In the genomic region with DNA sequence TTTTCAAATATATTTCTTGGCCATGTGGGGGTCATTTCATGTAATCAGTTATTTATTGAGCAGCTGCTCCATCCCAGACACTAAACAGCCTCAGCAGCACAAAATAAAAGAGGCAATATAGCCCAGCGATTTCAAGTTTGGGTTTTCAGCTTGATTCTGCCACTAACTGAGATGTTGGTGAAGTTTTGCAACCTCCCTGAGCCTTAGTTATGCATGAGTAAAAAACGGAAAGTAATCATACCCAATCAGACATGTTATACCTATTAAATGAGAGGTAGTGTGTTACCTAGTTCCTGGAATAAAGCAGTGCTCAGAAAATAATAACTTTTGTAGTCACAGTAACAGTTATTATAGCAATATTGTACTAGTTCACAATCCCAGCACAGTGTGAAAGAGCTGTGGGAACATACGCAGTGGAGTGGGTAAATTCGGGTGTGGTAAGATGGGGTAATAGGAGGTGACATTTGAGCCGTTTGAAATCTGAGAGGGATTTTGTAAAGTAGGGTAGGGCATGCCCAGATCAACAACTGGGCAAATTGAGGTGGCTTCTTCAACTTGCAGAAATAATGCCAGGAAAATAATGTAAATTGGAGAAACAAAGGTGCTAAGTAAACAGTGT, we compare ENCODE assay signal across 2 cellular contexts.
TF ChIP-seq lines count a peak whose summit lies in the region.

No MANE protein-coding gene starts in this region.

TF ChIP-seq in SK-N-SH, 30 proteins besides CTCF, POLR2A, EP300 and RAD21 (continued from another document):
- TF ChIP-seq, protein P1, sequence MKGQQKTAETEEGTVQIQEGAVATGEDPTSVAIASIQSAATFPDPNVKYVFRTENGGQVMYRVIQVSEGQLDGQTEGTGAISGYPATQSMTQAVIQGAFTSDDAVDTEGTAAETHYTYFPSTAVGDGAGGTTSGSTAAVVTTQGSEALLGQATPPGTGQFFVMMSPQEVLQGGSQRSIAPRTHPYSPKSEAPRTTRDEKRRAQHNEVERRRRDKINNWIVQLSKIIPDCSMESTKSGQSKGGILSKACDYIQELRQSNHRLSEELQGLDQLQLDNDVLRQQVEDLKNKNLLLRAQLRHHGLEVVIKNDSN (IDR thresholded peaks at IDR 0.05; ENCODE audit: borderline replicate concordance, low read depth) = no peak
- TF ChIP-seq SIN3A (IDR thresholded peaks at IDR 0.05; ENCODE audit: borderline replicate concordance, low read depth, low read length) (no peak), CHD2 (IDR thresholded peaks at IDR 0.05; ENCODE audit: low read length, partially characterized antibody) (no peak)

TF ChIP-seq in SK-N-SH treated with all-trans-retinoic acid at 6 μM for 48 hours, 23 proteins besides CTCF, POLR2A, EP300 and RAD21 (continued from another document):
- TF ChIP-seq, protein P2, sequence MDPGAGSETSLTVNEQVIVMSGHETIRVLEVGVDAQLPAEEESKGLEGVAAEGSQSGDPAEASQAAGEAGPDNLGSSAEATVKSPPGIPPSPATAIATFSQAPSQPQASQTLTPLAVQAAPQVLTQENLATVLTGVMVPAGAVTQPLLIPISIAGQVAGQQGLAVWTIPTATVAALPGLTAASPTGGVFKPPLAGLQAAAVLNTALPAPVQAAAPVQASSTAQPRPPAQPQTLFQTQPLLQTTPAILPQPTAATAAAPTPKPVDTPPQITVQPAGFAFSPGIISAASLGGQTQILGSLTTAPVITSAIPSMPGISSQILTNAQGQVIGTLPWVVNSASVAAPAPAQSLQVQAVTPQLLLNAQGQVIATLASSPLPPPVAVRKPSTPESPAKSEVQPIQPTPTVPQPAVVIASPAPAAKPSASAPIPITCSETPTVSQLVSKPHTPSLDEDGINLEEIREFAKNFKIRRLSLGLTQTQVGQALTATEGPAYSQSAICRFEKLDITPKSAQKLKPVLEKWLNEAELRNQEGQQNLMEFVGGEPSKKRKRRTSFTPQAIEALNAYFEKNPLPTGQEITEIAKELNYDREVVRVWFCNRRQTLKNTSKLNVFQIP (CRISPR knock-in tag; IDR thresholded peaks at IDR 0.05; ENCODE audit: borderline replicate concordance, low read depth) = no peak
- TF ChIP-seq ZC3H10 (CRISPR knock-in tag; IDR thresholded peaks at IDR 0.05) (no peak), PPARA (CRISPR knock-in tag; IDR thresholded peaks at IDR 0.05; ENCODE audit: borderline replicate concordance) (no peak)
- TF ChIP-seq, protein P3, sequence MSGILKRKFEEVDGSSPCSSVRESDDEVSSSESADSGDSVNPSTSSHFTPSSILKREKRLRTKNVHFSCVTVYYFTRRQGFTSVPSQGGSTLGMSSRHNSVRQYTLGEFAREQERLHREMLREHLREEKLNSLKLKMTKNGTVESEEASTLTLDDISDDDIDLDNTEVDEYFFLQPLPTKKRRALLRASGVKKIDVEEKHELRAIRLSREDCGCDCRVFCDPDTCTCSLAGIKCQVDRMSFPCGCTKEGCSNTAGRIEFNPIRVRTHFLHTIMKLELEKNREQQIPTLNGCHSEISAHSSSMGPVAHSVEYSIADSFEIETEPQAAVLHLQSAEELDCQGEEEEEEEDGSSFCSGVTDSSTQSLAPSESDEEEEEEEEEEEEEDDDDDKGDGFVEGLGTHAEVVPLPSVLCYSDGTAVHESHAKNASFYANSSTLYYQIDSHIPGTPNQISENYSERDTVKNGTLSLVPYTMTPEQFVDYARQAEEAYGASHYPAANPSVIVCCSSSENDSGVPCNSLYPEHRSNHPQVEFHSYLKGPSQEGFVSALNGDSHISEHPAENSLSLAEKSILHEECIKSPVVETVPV (CRISPR knock-in tag; IDR thresholded peaks at IDR 0.05) = no peak
